ENCODE assay signal across 13 cellular contexts in the genomic region with DNA sequence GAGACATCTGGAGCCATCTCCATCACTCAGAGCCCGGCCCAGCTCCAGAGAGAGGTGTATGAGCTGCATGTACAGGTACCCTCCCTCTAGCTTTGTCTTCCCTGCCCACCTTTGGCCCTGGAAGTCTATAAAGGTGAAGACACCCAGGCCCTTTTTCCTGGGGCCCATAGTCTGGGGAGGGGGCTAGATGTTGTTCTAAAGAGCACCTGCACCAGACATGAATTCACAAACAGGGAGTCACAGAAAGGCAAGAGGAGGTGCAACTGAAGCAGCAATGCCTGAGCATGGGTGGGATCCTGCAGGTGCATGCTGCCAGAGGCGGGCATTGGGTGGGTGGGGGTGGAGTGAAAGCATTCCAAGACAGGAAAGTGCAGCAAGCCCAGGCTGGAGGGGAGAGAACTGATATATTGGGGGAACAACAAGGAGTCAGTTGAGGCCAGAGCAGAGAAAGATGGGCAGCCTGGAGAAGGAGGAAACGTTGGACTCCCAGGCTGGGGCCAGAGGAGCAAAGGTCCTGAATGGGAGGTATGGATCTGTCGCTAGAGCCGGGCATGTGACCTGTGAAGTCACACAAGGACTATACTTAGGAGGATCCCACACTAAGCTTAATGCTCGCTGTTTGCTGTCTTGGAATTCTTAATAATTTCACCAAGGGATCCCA. TPM values are rescaled to one million over a fixed set of nuclear protein-coding genes. Genes with fewer than 3 reads are reported as not detected.
DNase-seq lines count a peak whose midpoint lies in the region; ATAC-seq, FAIRE-seq and TF ChIP-seq lines count a peak whose summit lies in the region.
"Had no signal": no experiment of that assay in that cellular context is flagged by ENCODE, and none has a peak within 500 bp of the region (broad histone marks: within the 10 kb centered on the region; RNA-seq: fewer than 3 reads in every experiment).

No MANE protein-coding gene starts in this region.

- ATAC-seq in RWPE2 (ENCODE audit: low read depth), result no peak
- peak; percentile 64 for ATAC-seq in left colon
- ATAC-seq in GM18519 (IDR thresholded peaks at IDR 0.05; ENCODE audit: low FRiP score, unreplicated experiment), result no peak
- ATAC-seq in GM18520 (IDR thresholded peaks at IDR 0.05; ENCODE audit: unreplicated experiment), result no peak

- no peak overlapping the region for H3K4me3 Mint-ChIP-seq in HFFc6
- H3K4me3 Mint-ChIP-seq: CD4-positive, alpha-beta T cell had no signal

- H3K36me3 ChIP-seq in RWPE2 (ENCODE audit: low read depth) (no peaks in the 10 kb centered on the region), small intestine (ENCODE audit: control insufficient read depth in 2 of 2, insufficient read depth in 2 of 2, low read length in 2 of 2) (no peaks in the 10 kb centered on the region)
- H3K36me3 ChIP-seq: HAP-1, SJCRH30 had no signal

- intact Hi-C loops in left colon (cut with DNase I, micrococcal nuclease), result loop anchor here in 1 of 2 donors (2.0 kb wide), 1 partner anchor 57 kb away; no protein-coding TSS in a partner anchor

- TF ChIP-seq CTCF in HFFc6 (IDR thresholded peaks at IDR 0.05) (peak; percentile 31; the same call in 1 of the 2 replicates), RWPE2 (IDR thresholded peaks at IDR 0.05; ENCODE audit: poor library complexity, severe bottlenecking) (peak; percentile 48), GM20000 (IDR thresholded peaks at IDR 0.05; ENCODE audit: extremely low read depth, missing control alignments) (no peak)

- H3K4me3 ChIP-seq in RWPE2 (ENCODE audit: severe bottlenecking) (no peak overlapping the region), small intestine (ENCODE audit: low read depth in 1 of 2, low read length in 2 of 2) (no peak overlapping the region)
- H3K4me3 ChIP-seq: HAP-1, SJCRH30 had no signal

- H3K27me3 ChIP-seq in RWPE2 (ENCODE audit: insufficient read depth, poor library complexity, severe bottlenecking), result no peaks in the 10 kb centered on the region
- H3K27me3 ChIP-seq in small intestine (ENCODE audit: control insufficient read depth in 2 of 2, insufficient read depth in 2 of 2, low read length in 2 of 2), result no peaks in the 10 kb centered on the region
- H3K27me3 ChIP-seq: SJCRH30 had no signal

- no peaks in the 10 kb centered on the region for H3K4me1 ChIP-seq in RWPE2 (ENCODE audit: insufficient read depth, poor library complexity, severe bottlenecking)
- no peaks in the 10 kb centered on the region for H3K4me1 ChIP-seq in small intestine (ENCODE audit: control insufficient read depth in 2 of 2, insufficient read depth in 1 of 2, low read depth in 1 of 2, low read length in 1 of 2)
- H3K4me1 ChIP-seq: HAP-1, SJCRH30 had no signal

- H3K9me3 ChIP-seq in RWPE2 (ENCODE audit: severe bottlenecking), result no peaks in the 10 kb centered on the region
- no peaks in the 10 kb centered on the region for H3K9me3 ChIP-seq in small intestine (ENCODE audit: control insufficient read depth, low read depth)
- H3K9me3 ChIP-seq: HAP-1, SJCRH30 had no signal

- FAIRE-seq in small intestine (lab: Jason Lieb, UNC), result no peak

- H3K9me3 Mint-ChIP-seq in HFFc6, result no peaks in the 10 kb centered on the region
- H3K9me3 Mint-ChIP-seq: CD4-positive, alpha-beta T cell had no signal

- H3K27ac ChIP-seq in RWPE2 (ENCODE audit: poor library complexity, severe bottlenecking) (no peak overlapping the region), small intestine (ENCODE audit: low read depth in 1 of 2, low read length in 1 of 2) (no peak overlapping the region)
- H3K27ac ChIP-seq: SJCRH30 had no signal

- 27 to 55% (median 40%) methylated on average over 6 of the region's 6 CpGs for WGBS in small intestine, 3 donors

- no peak overlapping the region for H3K27ac Mint-ChIP-seq in HFFc6
- H3K27ac Mint-ChIP-seq: CD4-positive, alpha-beta T cell had no signal

- no peak for DNase-seq in HFFc6
- DNase-seq in RWPE2 (ENCODE audit: low spot score), result no peak
- DNase-seq in left colon, result no peak
- peak; percentile 29 for DNase-seq in small intestine
- no peak for DNase-seq in GM20000 (ENCODE audit: low spot score)
- no peak for DNase-seq in NCI-H1694 (lab: John Stamatoyannopoulos, UW)
- DNase-seq: NCI-H510A had no signal

- no peaks in the 10 kb centered on the region for H3K36me3 Mint-ChIP-seq in HFFc6 (ENCODE audit: low read depth)

- H3K27me3 Mint-ChIP-seq in HFFc6 (ENCODE audit: insufficient read depth), result peaks cover 15% of the 10 kb centered on the region

- H3K4me1 Mint-ChIP-seq in HFFc6 (ENCODE audit: low read depth), result no peaks in the 10 kb centered on the region

RNA-seq across cellular contexts. Expression of a gene that starts 11.6 kb away (rescaled TPM):
- total RNA-seq in HFFc6 (2021; fragmentation: NEBNext Ultra II Directional; extraction: Animal tissue kit (Norgen Biotek cat#: 25700)), result not detected
- 100 to 1,000 TPM in 1 of 2 donors, 10 to 100 TPM in 1; 63.7 to 127 TPM for total RNA-seq in left colon
- under 1 TPM in 1 of 3 donors, not detected in 2; 0.06 TPM for polyA plus RNA-seq in small intestine
- total RNA-seq: Calu3 had no signal

RNA-seq across cellular contexts. Expression of a gene that starts 19.4 kb away (rescaled TPM):
- not detected for total RNA-seq in HFFc6 (2021; fragmentation: NEBNext Ultra II Directional; extraction: Animal tissue kit (Norgen Biotek cat#: 25700))
- not detected for total RNA-seq in left colon
- not detected for polyA plus RNA-seq in small intestine
- total RNA-seq: Calu3; CD4-positive, alpha-beta T cell; SJCRH30 had no signal

RNA-seq across cellular contexts. Expression of a gene that starts 32.4 kb away (rescaled TPM):
- not detected for total RNA-seq in HFFc6 (2021; fragmentation: NEBNext Ultra II Directional; extraction: Animal tissue kit (Norgen Biotek cat#: 25700))
- 100 to 1,000 TPM; 402 to 621 TPM for total RNA-seq in left colon
- not detected for polyA plus RNA-seq in small intestine
- total RNA-seq: Calu3; CD4-positive, alpha-beta T cell; SJCRH30 had no signal

RNA-seq across cellular contexts. Expression of a gene that starts 35.4 kb away (rescaled TPM):
- not detected for total RNA-seq in HFFc6 (2021; fragmentation: NEBNext Ultra II Directional; extraction: Animal tissue kit (Norgen Biotek cat#: 25700))
- not detected for total RNA-seq in left colon
- not detected for polyA plus RNA-seq in small intestine
- total RNA-seq: Calu3; CD4-positive, alpha-beta T cell; SJCRH30 had no signal

RNA-seq across cellular contexts. Expression of a gene that starts 38.9 kb away (rescaled TPM):
- not detected for total RNA-seq in HFFc6 (2021; fragmentation: NEBNext Ultra II Directional; extraction: Animal tissue kit (Norgen Biotek cat#: 25700))
- total RNA-seq in left colon, result under 1 TPM in 1 of 2 donors, not detected in 1; 0.39 TPM
- under 1 TPM in 1 of 3 donors, not detected in 2; 0.04 TPM for polyA plus RNA-seq in small intestine
- total RNA-seq: Calu3; CD4-positive, alpha-beta T cell had no signal

Comparison
In these comparisons a context has a peak if more than half of its experiments do, and no peak if none do; other contexts are left out.
1. RNA of a gene that starts 11.6 kb away (total RNA-seq): 63.7 to 127 TPM in left colon; not detected in HFFc6; every median in the first group is over 10 times any median in the second.
2. RNA of a gene that starts 32.4 kb away (total RNA-seq): 402 to 621 TPM in left colon; not detected in HFFc6; every median in the first group is over 100 times any median in the second.